Comparison of ENCODE assay signal across 17 cellular contexts in genomic region chr2:239163306-239164070, GRCh38.
DNase-seq lines count a peak whose midpoint lies in the region; ATAC-seq and TF ChIP-seq lines count a peak whose summit lies in the region.
"Had no signal": no experiment of that assay in that cellular context is flagged by ENCODE, and none has a peak within 500 bp of the region (broad histone marks: within the 10 kb centered on the region; RNA-seq: fewer than 3 reads in every experiment).

No MANE protein-coding gene starts in this region.

- ATAC-seq in activated naive CD8-positive, alpha-beta T cell treated with anti-CD3 and anti-CD28 coated beads, Interleukin-2, amount 10 ng/mL, durations not matched to agents 7 days and 5 days (ENCODE audit: low read depth), result no peak
- ATAC-seq in activated naive CD8-positive, alpha-beta T cell treated with anti-CD3 and anti-CD28 coated beads, Interleukin-2, amount 50 U/mL, for 24 hours, result no peak
- ATAC-seq in lower lobe of right lung, result no peak
- ATAC-seq in GM21423 (IDR thresholded peaks at IDR 0.05; ENCODE audit: unreplicated experiment), result no peak
- ATAC-seq: GM12878 had no signal

- H3K9me3 Mint-ChIP-seq in activated naive CD8-positive, alpha-beta T cell treated with anti-CD3 and anti-CD28 coated beads, Interleukin-2, amount 10 ng/mL, durations not matched to agents 7 days and 5 days, result peaks cover 3% of the 10 kb centered on the region
- no peaks in the 10 kb centered on the region for H3K9me3 Mint-ChIP-seq in activated naive CD8-positive, alpha-beta T cell treated with anti-CD3 and anti-CD28 coated beads, Interleukin-2, amount 50 U/mL, for 24 hours
- H3K9me3 Mint-ChIP-seq in brain, result peaks cover 0 to 2% (median 0%) of the 10 kb centered on the region in 5 experiments
- H3K9me3 Mint-ChIP-seq: activated CD4-positive, alpha-beta memory T cell treated with anti-CD3 and anti-CD28 coated beads for 36 hours had no signal

- H3K27me3 ChIP-seq in lower lobe of right lung (ENCODE audit: low read depth), result no peaks in the 10 kb centered on the region
- no peaks in the 10 kb centered on the region for H3K27me3 ChIP-seq in spleen (replicated peaks in 1 of 7)
- H3K27me3 ChIP-seq: testis had no signal

- H3K9me3 ChIP-seq in lower lobe of right lung (no peaks in the 10 kb centered on the region), spleen (no peaks in the 10 kb centered on the region)
- H3K9me3 ChIP-seq: testis had no signal

- 90 to 93% (median 91%) methylated on average over 24 to 30 of the region's 30 CpGs for WGBS in spleen, 5 donors

- peaks cover 40% of the 10 kb centered on the region for H3K36me3 Mint-ChIP-seq in activated naive CD8-positive, alpha-beta T cell treated with anti-CD3 and anti-CD28 coated beads, Interleukin-2, amount 10 ng/mL, durations not matched to agents 7 days and 5 days
- peaks cover 18% of the 10 kb centered on the region for H3K36me3 Mint-ChIP-seq in activated naive CD8-positive, alpha-beta T cell treated with anti-CD3 and anti-CD28 coated beads, Interleukin-2, amount 50 U/mL, for 24 hours (ENCODE audit: low read depth)
- H3K36me3 Mint-ChIP-seq in brain, result peaks cover 43% of the 10 kb centered on the region

- H3K4me1 ChIP-seq in lower lobe of right lung, result peaks cover 15% of the 10 kb centered on the region
- peaks cover 0 to 17% (median 3%) of the 10 kb centered on the region in 6 donors for H3K4me1 ChIP-seq in spleen
- H3K4me1 ChIP-seq: testis had no signal

- H3K27ac ChIP-seq in lower lobe of right lung (no peak overlapping the region), spleen (peak overlapping the region in 2 of 8 donors; percentile 37 to 40)
- H3K27ac ChIP-seq: testis, WERI-Rb-1 had no signal

- DNase-seq in activated naive CD8-positive, alpha-beta T cell treated with anti-CD3 and anti-CD28 coated beads, Interleukin-2, amount 10 ng/mL, durations not matched to agents 7 days and 5 days, result peak; percentile 17
- no peak for DNase-seq in activated naive CD8-positive, alpha-beta T cell treated with anti-CD3 and anti-CD28 coated beads, Interleukin-2, amount 50 U/mL, for 24 hours
- peak; percentile 37 for DNase-seq in lower lobe of right lung
- DNase-seq in spleen, result peak; percentile 61
- no peak for DNase-seq in foreskin melanocyte
- DNase-seq in effector CD4-positive, alpha-beta T cell, result no peak
- DNase-seq: natural killer cell; NCI-H1092 treated with DMSO at 0.1 percent for 48 hours; NCI-H524; stimulated activated CD4-positive, alpha-beta T cell treated with anti-CD3 and anti-CD28 coated beads, Interleukin-12 subunit alpha, Interleukin-12 subunit beta, amount 100 ng/mL, for 4 hours; testis; WERI-Rb-1 had no signal

- intact Hi-C loops in lower lobe of right lung (cut with DNase I), result no loop called here
- intact Hi-C loops in spleen (cut with DNase I; ENCODE audit: low total_unique reads), result no loop called here

- H3K36me3 ChIP-seq in lower lobe of right lung, result peaks cover 48% of the 10 kb centered on the region
- peaks cover 3 to 91% (median 25%) of the 10 kb centered on the region in 6 donors for H3K36me3 ChIP-seq in spleen
- H3K36me3 ChIP-seq: WERI-Rb-1 had no signal

- no peaks in the 10 kb centered on the region for H3K27me3 Mint-ChIP-seq in activated naive CD8-positive, alpha-beta T cell treated with anti-CD3 and anti-CD28 coated beads, Interleukin-2, amount 10 ng/mL, durations not matched to agents 7 days and 5 days
- H3K27me3 Mint-ChIP-seq in activated naive CD8-positive, alpha-beta T cell treated with anti-CD3 and anti-CD28 coated beads, Interleukin-2, amount 50 U/mL, for 24 hours, result no peaks in the 10 kb centered on the region
- H3K27me3 Mint-ChIP-seq in brain, result no peaks in the 10 kb centered on the region
- H3K27me3 Mint-ChIP-seq: activated CD4-positive, alpha-beta memory T cell treated with anti-CD3 and anti-CD28 coated beads for 36 hours; memory B cell had no signal

- H3K4me3 ChIP-seq in lower lobe of right lung (no peak overlapping the region), spleen (no peak overlapping the region)
- H3K4me3 ChIP-seq: GM12878, testis had no signal

- H3K27ac Mint-ChIP-seq in activated naive CD8-positive, alpha-beta T cell treated with anti-CD3 and anti-CD28 coated beads, Interleukin-2, amount 10 ng/mL, durations not matched to agents 7 days and 5 days, result no peak overlapping the region
- no peak overlapping the region for H3K27ac Mint-ChIP-seq in activated naive CD8-positive, alpha-beta T cell treated with anti-CD3 and anti-CD28 coated beads, Interleukin-2, amount 50 U/mL, for 24 hours
- peak overlapping the region in 4 of 5 experiments; percentile 54 to 90 (median 87) for H3K27ac Mint-ChIP-seq in brain
- H3K27ac Mint-ChIP-seq: activated CD4-positive, alpha-beta memory T cell treated with anti-CD3 and anti-CD28 coated beads for 36 hours; memory B cell had no signal

- H3K4me3 Mint-ChIP-seq in activated naive CD8-positive, alpha-beta T cell treated with anti-CD3 and anti-CD28 coated beads, Interleukin-2, amount 10 ng/mL, durations not matched to agents 7 days and 5 days, result peak overlapping the region; percentile 44
- H3K4me3 Mint-ChIP-seq in activated naive CD8-positive, alpha-beta T cell treated with anti-CD3 and anti-CD28 coated beads, Interleukin-2, amount 50 U/mL, for 24 hours, result no peak overlapping the region
- H3K4me3 Mint-ChIP-seq in brain, result no peak overlapping the region
- H3K4me3 Mint-ChIP-seq: memory B cell had no signal

- TF ChIP-seq CTCF in brain (conservative IDR thresholded peaks at IDR 0.05), result no peak
- no peak for TF ChIP-seq CTCF in lower lobe of right lung (IDR thresholded peaks at IDR 0.05)
- TF ChIP-seq CTCF in spleen (IDR thresholded peaks at IDR 0.05 in 8 of 11, conservative IDR thresholded peaks at IDR 0.05 in 3 of 11), result no peak

- H3K4me1 Mint-ChIP-seq in activated naive CD8-positive, alpha-beta T cell treated with anti-CD3 and anti-CD28 coated beads, Interleukin-2, amount 10 ng/mL, durations not matched to agents 7 days and 5 days, result peaks cover 23% of the 10 kb centered on the region
- peaks cover 16% of the 10 kb centered on the region for H3K4me1 Mint-ChIP-seq in activated naive CD8-positive, alpha-beta T cell treated with anti-CD3 and anti-CD28 coated beads, Interleukin-2, amount 50 U/mL, for 24 hours
- H3K4me1 Mint-ChIP-seq in brain, result peaks cover 27% of the 10 kb centered on the region

- POLR2A ChIA-PET in activated naive CD8-positive, alpha-beta T cell treated with anti-CD3 and anti-CD28 coated beads, Interleukin-2, amount 10 ng/mL, durations not matched to agents 7 days and 5 days (lab: Charles Lee), result no interaction called here

- no peak for TF ChIP-seq POLR2A in spleen (IDR thresholded peaks at IDR 0.05)

Comparison
In these comparisons a context has a peak if more than half of its experiments do, and no peak if none do; other contexts are left out.
1. DNase-seq: peak in activated naive CD8-positive, alpha-beta T cell treated with anti-CD3 and anti-CD28 coated beads, Interleukin-2, amount 10 ng/mL, durations not matched to agents 7 days and 5 days (single experiment), lower lobe of right lung (single experiment) and spleen (single experiment); none in activated naive CD8-positive, alpha-beta T cell treated with anti-CD3 and anti-CD28 coated beads, Interleukin-2, amount 50 U/mL, for 24 hours (single experiment), foreskin melanocyte (single experiment) and effector CD4-positive, alpha-beta T cell (single experiment).
2. H3K27ac Mint-ChIP-seq: peak in brain (4 of 5); none in activated naive CD8-positive, alpha-beta T cell treated with anti-CD3 and anti-CD28 coated beads, Interleukin-2, amount 10 ng/mL, durations not matched to agents 7 days and 5 days (single experiment) and activated naive CD8-positive, alpha-beta T cell treated with anti-CD3 and anti-CD28 coated beads, Interleukin-2, amount 50 U/mL, for 24 hours (single experiment).